14 cellular contexts compared by ENCODE assay signal in genomic region chr2:43798300-43798699, GRCh38. TPM values are rescaled to one million over a fixed set of nuclear protein-coding genes. Genes with fewer than 3 reads are reported as not detected.
DNase-seq lines count a peak whose midpoint lies in the region; FAIRE-seq and TF ChIP-seq lines count a peak whose summit lies in the region.
"Had no signal": no experiment of that assay in that cellular context is flagged by ENCODE, and none has a peak within 500 bp of the region (broad histone marks: within the 10 kb centered on the region; RNA-seq: fewer than 3 reads in every experiment).

No MANE protein-coding gene starts in this region.

- H3K27ac Mint-ChIP-seq in neural crest cell (ENCODE audit: unreplicated experiment) = no peak overlapping the region
- H3K27ac Mint-ChIP-seq: natural killer cell treated with Interleukin-12 subunit alpha and Interleukin-12 subunit beta and Interleukin-15 and Interleukin-18, amount 100 ng/mL, for 72 hours; T-helper 2 cell treated with Interferon-gamma antibody and Interleukin-4, amounts not matched to agents 5 μg/mL and 100 μg/mL, for 36 hours had no signal

- H3K9me3 Mint-ChIP-seq in neural crest cell = no peaks in the 10 kb centered on the region
- H3K9me3 Mint-ChIP-seq: natural killer cell treated with Interleukin-12 subunit alpha and Interleukin-12 subunit beta and Interleukin-15 and Interleukin-18, amount 100 ng/mL, for 72 hours; T-helper 2 cell treated with Interferon-gamma antibody and Interleukin-4, amounts not matched to agents 5 μg/mL and 100 μg/mL, for 36 hours had no signal

- FAIRE-seq in G401.6 (lab: Jason Lieb, UNC) = peak; percentile 91

- H3K4me3 Mint-ChIP-seq in neural crest cell = no peak overlapping the region
- H3K4me3 Mint-ChIP-seq: natural killer cell treated with Interleukin-12 subunit alpha and Interleukin-12 subunit beta and Interleukin-15 and Interleukin-18, amount 100 ng/mL, for 72 hours; T-helper 2 cell treated with Interferon-gamma antibody and Interleukin-4, amounts not matched to agents 5 μg/mL and 100 μg/mL, for 36 hours had no signal

- H3K36me3 Mint-ChIP-seq in neural crest cell (ENCODE audit: low read depth) = peaks cover 3% of the 10 kb centered on the region

- TF ChIP-seq CTCF in LNCAP (IDR thresholded peaks at IDR 0.05) = peak; percentile 14; the same call in 1 of the 2 replicates
- TF ChIP-seq CTCF in cardiac fibroblast (IDR thresholded peaks at IDR 0.05; ENCODE audit: low read depth, low read length) = peak; percentile 24
- peak; percentile 39 for TF ChIP-seq CTCF in neural crest cell (conservative IDR thresholded peaks at IDR 0.05)

- no peaks in the 10 kb centered on the region for H3K4me1 Mint-ChIP-seq in neural crest cell

- peak; percentile 7 to 18 for DNase-seq in cardiac fibroblast (ENCODE audit: low read depth in 2 of 2)
- DNase-seq in neural crest cell (ENCODE audit: low read depth, low spot score) = no peak
- no peak for DNase-seq in UCSD-AML1 (lab: John Stamatoyannopoulos, UW; ENCODE audit: unreplicated experiment)
- no peak for DNase-seq in AG20443 (ENCODE audit: low spot score)
- DNase-seq in NCI-H1436 treated with DMSO at 0.1 percent for 48 hours (lab: John Stamatoyannopoulos, UW) = no peak
- DNase-seq: activated T-cell treated with anti-CD3 and anti-CD28 coated beads, Interleukin-2, amount 50 U/mL, for 1 hour; stimulated activated CD4-positive, alpha-beta T cell treated with anti-CD3 and anti-CD28 coated beads, Interleukin-4, amount 100 ng/mL, for 24 hours had no signal

- no peaks in the 10 kb centered on the region for H3K27me3 Mint-ChIP-seq in neural crest cell (ENCODE audit: low read depth)
- H3K27me3 Mint-ChIP-seq: natural killer cell treated with Interleukin-12 subunit alpha and Interleukin-12 subunit beta and Interleukin-15 and Interleukin-18, amount 100 ng/mL, for 72 hours had no signal

- no peak overlapping the region for H3K4me3 ChIP-seq in cardiac fibroblast (replicated peaks in 1 of 2; ENCODE audit: low read depth in 2 of 2, low read length in 2 of 2)
- H3K4me3 ChIP-seq: coronary artery, suprapubic skin had no signal

RNA-seq across cellular contexts. Expression of gene DYNC2LI1, which starts 24.5 kb away (rescaled TPM):
- total RNA-seq in neural crest cell = 20.0 and 22.0 TPM in 2 replicates

RNA-seq across cellular contexts. Expression of gene ABCG5, which starts 40.3 kb away (rescaled TPM):
- not detected in 2 replicates for total RNA-seq in neural crest cell
- total RNA-seq: natural killer cell treated with Interleukin-12 subunit alpha and Interleukin-12 subunit beta and Interleukin-15 and Interleukin-18, amount 100 ng/mL, for 72 hours; NCI-H460; suprapubic skin had no signal

RNA-seq across cellular contexts. Expression of gene ABCG8, which starts 40.5 kb away (rescaled TPM):
- total RNA-seq in neural crest cell = not detected in 2 replicates
- total RNA-seq: natural killer cell treated with Interleukin-12 subunit alpha and Interleukin-12 subunit beta and Interleukin-15 and Interleukin-18, amount 100 ng/mL, for 72 hours; NCI-H460; suprapubic skin had no signal

Comparison
In these comparisons a context has a peak if more than half of its experiments do, and no peak if none do; other contexts are left out.
1. DNase-seq: peak in cardiac fibroblast (2 of 2); none in neural crest cell (single experiment), UCSD-AML1 (single experiment), AG20443 (single experiment) and NCI-H1436 treated with DMSO at 0.1 percent for 48 hours (single experiment).
2. Peak in every context shown above with its lines, with median percentiles within 50 percentile points of each other: CTCF ChIP-seq.